1 cellular context compared by ENCODE assay signal in the genomic region with DNA sequence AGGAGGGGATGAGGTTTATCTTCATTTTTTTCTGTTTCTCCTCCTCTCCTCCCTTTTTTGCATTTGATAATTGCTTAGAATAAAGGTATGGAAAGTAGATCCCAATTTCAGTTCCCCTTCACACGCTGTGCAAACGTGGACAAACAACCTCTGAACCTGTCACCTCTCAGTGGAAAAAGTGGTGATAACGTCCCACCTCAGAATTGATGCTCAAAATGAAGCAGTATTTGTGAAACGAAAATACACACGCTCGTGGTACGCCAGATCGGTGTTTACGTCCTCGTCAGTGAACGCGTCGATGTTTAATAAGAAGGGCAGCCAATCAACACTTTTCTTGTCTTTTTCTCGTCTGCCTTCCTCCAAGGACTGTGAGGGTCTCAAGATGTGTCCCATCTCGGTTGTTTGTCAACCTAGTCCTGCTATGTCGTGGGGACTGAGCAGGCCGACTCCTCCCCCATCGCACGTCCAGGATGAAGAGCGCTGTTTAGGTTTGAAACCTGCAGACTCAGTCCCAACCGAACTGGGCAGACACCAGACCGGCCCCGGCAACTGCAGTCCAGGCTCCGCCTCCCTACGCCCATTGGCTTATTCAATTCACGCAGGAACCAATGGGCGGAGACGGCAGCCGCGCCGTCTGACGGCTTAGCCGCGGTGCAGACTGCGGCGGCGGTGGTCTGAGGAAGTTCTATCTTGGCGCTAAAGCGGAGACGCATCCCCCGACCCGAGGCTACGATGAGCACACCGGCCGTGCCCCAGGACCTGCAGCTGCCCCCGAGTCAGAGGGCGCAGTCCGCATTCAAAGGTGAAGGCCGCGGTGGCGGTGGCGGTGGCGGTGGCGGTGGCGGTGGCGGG.
A peak's percentile ranks its signal among the peaks of the same experiment; 100 is the strongest.
TF ChIP-seq lines count a peak whose summit lies in the region.

A gene with protein sequence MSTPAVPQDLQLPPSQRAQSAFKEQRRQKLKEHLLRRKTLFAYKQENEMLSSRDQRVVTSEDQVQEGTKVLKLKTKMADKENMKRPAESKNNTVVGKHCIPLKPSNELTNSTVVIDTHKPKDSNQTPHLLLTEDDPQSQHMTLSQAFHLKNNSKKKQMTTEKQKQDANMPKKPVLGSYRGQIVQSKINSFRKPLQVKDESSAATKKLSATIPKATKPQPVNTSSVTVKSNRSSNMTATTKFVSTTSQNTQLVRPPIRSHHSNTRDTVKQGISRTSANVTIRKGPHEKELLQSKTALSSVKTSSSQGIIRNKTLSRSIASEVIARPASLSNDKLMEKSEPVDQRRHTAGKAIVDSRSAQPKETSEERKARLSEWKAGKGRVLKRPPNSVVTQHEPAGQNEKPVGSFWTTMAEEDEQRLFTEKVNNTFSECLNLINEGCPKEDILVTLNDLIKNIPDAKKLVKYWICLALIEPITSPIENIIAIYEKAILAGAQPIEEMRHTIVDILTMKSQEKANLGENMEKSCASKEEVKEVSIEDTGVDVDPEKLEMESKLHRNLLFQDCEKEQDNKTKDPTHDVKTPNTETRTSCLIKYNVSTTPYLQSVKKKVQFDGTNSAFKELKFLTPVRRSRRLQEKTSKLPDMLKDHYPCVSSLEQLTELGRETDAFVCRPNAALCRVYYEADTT (plus strand): TSS at position 654 of the 852 bp plus-strand sequence. CDS start 79 bp downstream, at position 733.

TF ChIP-seq in WTC11, 78 proteins besides CTCF, POLR2A, EP300 and RAD21 (continued from another document and continues in another):
- TF ChIP-seq, protein P1, sequence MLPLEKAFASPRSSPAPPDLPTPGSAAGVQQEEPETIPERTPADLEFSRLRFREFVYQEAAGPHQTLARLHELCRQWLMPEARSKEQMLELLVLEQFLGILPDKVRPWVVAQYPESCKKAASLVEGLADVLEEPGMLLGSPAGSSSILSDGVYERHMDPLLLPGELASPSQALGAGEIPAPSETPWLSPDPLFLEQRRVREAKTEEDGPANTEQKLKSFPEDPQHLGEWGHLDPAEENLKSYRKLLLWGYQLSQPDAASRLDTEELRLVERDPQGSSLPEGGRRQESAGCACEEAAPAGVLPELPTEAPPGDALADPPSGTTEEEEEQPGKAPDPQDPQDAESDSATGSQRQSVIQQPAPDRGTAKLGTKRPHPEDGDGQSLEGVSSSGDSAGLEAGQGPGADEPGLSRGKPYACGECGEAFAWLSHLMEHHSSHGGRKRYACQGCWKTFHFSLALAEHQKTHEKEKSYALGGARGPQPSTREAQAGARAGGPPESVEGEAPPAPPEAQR (CRISPR knock-in tag; IDR thresholded peaks at IDR 0.05) = no peak
- TF ChIP-seq, protein P2, sequence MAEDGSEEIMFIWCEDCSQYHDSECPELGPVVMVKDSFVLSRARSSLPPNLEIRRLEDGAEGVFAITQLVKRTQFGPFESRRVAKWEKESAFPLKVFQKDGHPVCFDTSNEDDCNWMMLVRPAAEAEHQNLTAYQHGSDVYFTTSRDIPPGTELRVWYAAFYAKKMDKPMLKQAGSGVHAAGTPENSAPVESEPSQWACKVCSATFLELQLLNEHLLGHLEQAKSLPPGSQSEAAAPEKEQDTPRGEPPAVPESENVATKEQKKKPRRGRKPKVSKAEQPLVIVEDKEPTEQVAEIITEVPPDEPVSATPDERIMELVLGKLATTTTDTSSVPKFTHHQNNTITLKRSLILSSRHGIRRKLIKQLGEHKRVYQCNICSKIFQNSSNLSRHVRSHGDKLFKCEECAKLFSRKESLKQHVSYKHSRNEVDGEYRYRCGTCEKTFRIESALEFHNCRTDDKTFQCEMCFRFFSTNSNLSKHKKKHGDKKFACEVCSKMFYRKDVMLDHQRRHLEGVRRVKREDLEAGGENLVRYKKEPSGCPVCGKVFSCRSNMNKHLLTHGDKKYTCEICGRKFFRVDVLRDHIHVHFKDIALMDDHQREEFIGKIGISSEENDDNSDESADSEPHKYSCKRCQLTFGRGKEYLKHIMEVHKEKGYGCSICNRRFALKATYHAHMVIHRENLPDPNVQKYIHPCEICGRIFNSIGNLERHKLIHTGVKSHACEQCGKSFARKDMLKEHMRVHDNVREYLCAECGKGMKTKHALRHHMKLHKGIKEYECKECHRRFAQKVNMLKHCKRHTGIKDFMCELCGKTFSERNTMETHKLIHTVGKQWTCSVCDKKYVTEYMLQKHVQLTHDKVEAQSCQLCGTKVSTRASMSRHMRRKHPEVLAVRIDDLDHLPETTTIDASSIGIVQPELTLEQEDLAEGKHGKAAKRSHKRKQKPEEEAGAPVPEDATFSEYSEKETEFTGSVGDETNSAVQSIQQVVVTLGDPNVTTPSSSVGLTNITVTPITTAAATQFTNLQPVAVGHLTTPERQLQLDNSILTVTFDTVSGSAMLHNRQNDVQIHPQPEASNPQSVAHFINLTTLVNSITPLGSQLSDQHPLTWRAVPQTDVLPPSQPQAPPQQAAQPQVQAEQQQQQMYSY (CRISPR knock-in tag; IDR thresholded peaks at IDR 0.05) = no peak; the same call in 1 of the 2 replicates
- no peak for TF ChIP-seq SOX15 (CRISPR knock-in tag; IDR thresholded peaks at IDR 0.05)
- TF ChIP-seq ZNF263 (CRISPR knock-in tag; IDR thresholded peaks at IDR 0.05; ENCODE audit: low read depth) = no peak
- TF ChIP-seq, protein P3, sequence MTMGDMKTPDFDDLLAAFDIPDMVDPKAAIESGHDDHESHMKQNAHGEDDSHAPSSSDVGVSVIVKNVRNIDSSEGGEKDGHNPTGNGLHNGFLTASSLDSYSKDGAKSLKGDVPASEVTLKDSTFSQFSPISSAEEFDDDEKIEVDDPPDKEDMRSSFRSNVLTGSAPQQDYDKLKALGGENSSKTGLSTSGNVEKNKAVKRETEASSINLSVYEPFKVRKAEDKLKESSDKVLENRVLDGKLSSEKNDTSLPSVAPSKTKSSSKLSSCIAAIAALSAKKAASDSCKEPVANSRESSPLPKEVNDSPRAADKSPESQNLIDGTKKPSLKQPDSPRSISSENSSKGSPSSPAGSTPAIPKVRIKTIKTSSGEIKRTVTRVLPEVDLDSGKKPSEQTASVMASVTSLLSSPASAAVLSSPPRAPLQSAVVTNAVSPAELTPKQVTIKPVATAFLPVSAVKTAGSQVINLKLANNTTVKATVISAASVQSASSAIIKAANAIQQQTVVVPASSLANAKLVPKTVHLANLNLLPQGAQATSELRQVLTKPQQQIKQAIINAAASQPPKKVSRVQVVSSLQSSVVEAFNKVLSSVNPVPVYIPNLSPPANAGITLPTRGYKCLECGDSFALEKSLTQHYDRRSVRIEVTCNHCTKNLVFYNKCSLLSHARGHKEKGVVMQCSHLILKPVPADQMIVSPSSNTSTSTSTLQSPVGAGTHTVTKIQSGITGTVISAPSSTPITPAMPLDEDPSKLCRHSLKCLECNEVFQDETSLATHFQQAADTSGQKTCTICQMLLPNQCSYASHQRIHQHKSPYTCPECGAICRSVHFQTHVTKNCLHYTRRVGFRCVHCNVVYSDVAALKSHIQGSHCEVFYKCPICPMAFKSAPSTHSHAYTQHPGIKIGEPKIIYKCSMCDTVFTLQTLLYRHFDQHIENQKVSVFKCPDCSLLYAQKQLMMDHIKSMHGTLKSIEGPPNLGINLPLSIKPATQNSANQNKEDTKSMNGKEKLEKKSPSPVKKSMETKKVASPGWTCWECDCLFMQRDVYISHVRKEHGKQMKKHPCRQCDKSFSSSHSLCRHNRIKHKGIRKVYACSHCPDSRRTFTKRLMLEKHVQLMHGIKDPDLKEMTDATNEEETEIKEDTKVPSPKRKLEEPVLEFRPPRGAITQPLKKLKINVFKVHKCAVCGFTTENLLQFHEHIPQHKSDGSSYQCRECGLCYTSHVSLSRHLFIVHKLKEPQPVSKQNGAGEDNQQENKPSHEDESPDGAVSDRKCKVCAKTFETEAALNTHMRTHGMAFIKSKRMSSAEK (CRISPR knock-in tag; IDR thresholded peaks at IDR 0.05; ENCODE audit: borderline replicate concordance) = no peak
- no peak for TF ChIP-seq PRRX2 (CRISPR knock-in tag; IDR thresholded peaks at IDR 0.05)
- no peak for TF ChIP-seq IRF2 (CRISPR knock-in tag; IDR thresholded peaks at IDR 0.05; ENCODE audit: borderline replicate concordance, low read depth)
- no peak for TF ChIP-seq SMAD4 (CRISPR knock-in tag; IDR thresholded peaks at IDR 0.05)
- TF ChIP-seq, protein P4, sequence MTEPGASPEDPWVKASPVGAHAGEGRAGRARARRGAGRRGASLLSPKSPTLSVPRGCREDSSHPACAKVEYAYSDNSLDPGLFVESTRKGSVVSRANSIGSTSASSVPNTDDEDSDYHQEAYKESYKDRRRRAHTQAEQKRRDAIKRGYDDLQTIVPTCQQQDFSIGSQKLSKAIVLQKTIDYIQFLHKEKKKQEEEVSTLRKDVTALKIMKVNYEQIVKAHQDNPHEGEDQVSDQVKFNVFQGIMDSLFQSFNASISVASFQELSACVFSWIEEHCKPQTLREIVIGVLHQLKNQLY (CRISPR knock-in tag; IDR thresholded peaks at IDR 0.05) = no peak
- TF ChIP-seq TCF7 (CRISPR knock-in tag; IDR thresholded peaks at IDR 0.05; ENCODE audit: low read depth) = no peak
- TF ChIP-seq, protein P5, sequence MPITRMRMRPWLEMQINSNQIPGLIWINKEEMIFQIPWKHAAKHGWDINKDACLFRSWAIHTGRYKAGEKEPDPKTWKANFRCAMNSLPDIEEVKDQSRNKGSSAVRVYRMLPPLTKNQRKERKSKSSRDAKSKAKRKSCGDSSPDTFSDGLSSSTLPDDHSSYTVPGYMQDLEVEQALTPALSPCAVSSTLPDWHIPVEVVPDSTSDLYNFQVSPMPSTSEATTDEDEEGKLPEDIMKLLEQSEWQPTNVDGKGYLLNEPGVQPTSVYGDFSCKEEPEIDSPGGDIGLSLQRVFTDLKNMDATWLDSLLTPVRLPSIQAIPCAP (CRISPR knock-in tag; IDR thresholded peaks at IDR 0.05) = no peak; the same call in 1 of the 2 replicates
- 0 out of 2 replicates have a peak, but pooled peaks have one; percentile 20 for TF ChIP-seq ATF1 (CRISPR knock-in tag; IDR thresholded peaks at IDR 0.05)
- TF ChIP-seq, protein P6, sequence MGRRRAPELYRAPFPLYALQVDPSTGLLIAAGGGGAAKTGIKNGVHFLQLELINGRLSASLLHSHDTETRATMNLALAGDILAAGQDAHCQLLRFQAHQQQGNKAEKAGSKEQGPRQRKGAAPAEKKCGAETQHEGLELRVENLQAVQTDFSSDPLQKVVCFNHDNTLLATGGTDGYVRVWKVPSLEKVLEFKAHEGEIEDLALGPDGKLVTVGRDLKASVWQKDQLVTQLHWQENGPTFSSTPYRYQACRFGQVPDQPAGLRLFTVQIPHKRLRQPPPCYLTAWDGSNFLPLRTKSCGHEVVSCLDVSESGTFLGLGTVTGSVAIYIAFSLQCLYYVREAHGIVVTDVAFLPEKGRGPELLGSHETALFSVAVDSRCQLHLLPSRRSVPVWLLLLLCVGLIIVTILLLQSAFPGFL (CRISPR knock-in tag; IDR thresholded peaks at IDR 0.05; ENCODE audit: borderline replicate concordance) = no peak
- TF ChIP-seq, protein P7, sequence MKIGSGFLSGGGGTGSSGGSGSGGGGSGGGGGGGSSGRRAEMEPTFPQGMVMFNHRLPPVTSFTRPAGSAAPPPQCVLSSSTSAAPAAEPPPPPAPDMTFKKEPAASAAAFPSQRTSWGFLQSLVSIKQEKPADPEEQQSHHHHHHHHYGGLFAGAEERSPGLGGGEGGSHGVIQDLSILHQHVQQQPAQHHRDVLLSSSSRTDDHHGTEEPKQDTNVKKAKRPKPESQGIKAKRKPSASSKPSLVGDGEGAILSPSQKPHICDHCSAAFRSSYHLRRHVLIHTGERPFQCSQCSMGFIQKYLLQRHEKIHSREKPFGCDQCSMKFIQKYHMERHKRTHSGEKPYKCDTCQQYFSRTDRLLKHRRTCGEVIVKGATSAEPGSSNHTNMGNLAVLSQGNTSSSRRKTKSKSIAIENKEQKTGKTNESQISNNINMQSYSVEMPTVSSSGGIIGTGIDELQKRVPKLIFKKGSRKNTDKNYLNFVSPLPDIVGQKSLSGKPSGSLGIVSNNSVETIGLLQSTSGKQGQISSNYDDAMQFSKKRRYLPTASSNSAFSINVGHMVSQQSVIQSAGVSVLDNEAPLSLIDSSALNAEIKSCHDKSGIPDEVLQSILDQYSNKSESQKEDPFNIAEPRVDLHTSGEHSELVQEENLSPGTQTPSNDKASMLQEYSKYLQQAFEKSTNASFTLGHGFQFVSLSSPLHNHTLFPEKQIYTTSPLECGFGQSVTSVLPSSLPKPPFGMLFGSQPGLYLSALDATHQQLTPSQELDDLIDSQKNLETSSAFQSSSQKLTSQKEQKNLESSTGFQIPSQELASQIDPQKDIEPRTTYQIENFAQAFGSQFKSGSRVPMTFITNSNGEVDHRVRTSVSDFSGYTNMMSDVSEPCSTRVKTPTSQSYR (CRISPR knock-in tag; IDR thresholded peaks at IDR 0.05) = no peak
- TF ChIP-seq ZNF232 (CRISPR knock-in tag; IDR thresholded peaks at IDR 0.05) = no peak; the same call in 1 of the 2 replicates
- TF ChIP-seq NFATC4 (CRISPR knock-in tag; IDR thresholded peaks at IDR 0.05) = no peak
- no peak for TF ChIP-seq TEAD1 (CRISPR knock-in tag; IDR thresholded peaks at IDR 0.05)
- no peak for TF ChIP-seq TP53 (CRISPR knock-in tag; IDR thresholded peaks at IDR 0.05)
- no peak; the same call in 1 of the 2 replicates for TF ChIP-seq NFE2L1 (CRISPR knock-in tag; IDR thresholded peaks at IDR 0.05)
- peak; percentile 88; the same call in 1 of the 2 replicates for TF ChIP-seq FOXP1 (CRISPR knock-in tag; IDR thresholded peaks at IDR 0.05; ENCODE audit: borderline replicate concordance)
- TF ChIP-seq, protein P8, sequence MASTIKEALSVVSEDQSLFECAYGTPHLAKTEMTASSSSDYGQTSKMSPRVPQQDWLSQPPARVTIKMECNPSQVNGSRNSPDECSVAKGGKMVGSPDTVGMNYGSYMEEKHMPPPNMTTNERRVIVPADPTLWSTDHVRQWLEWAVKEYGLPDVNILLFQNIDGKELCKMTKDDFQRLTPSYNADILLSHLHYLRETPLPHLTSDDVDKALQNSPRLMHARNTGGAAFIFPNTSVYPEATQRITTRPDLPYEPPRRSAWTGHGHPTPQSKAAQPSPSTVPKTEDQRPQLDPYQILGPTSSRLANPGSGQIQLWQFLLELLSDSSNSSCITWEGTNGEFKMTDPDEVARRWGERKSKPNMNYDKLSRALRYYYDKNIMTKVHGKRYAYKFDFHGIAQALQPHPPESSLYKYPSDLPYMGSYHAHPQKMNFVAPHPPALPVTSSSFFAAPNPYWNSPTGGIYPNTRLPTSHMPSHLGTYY (CRISPR knock-in tag; IDR thresholded peaks at IDR 0.05) = no peak
- TF ChIP-seq, protein P9, sequence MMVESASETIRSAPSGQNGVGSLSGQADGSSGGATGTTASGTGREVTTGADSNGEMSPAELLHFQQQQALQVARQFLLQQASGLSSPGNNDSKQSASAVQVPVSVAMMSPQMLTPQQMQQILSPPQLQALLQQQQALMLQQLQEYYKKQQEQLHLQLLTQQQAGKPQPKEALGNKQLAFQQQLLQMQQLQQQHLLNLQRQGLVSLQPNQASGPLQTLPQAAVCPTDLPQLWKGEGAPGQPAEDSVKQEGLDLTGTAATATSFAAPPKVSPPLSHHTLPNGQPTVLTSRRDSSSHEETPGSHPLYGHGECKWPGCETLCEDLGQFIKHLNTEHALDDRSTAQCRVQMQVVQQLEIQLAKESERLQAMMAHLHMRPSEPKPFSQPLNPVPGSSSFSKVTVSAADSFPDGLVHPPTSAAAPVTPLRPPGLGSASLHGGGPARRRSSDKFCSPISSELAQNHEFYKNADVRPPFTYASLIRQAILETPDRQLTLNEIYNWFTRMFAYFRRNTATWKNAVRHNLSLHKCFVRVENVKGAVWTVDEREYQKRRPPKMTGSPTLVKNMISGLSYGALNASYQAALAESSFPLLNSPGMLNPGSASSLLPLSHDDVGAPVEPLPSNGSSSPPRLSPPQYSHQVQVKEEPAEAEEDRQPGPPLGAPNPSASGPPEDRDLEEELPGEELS (CRISPR knock-in tag; IDR thresholded peaks at IDR 0.05) = no peak
- no peak for TF ChIP-seq ZNF317 (CRISPR knock-in tag; IDR thresholded peaks at IDR 0.05; ENCODE audit: borderline replicate concordance, low read depth)
- peak; percentile 64 for TF ChIP-seq SP1 (CRISPR knock-in tag; conservative IDR thresholded peaks at IDR 0.05)
